ENCODE assay signal across 12 cellular contexts in genomic region chr1:22754106-22754768, GRCh38. TPM values are rescaled to one million over a fixed set of nuclear protein-coding genes. Genes with fewer than 3 reads are reported as not detected.
A peak's percentile ranks its signal among the peaks of the same experiment; 100 is the strongest.
DNase-seq lines count a peak whose midpoint lies in the region; ATAC-seq and TF ChIP-seq lines count a peak whose summit lies in the region.
"Had no signal": no experiment of that assay in that cellular context is flagged by ENCODE, and none has a peak within 500 bp of the region (broad histone marks: within the 10 kb centered on the region; RNA-seq: fewer than 3 reads in every experiment).

No MANE protein-coding gene starts in this region.

- H3K4me3 ChIP-seq in GM06990 (replicated peaks; ENCODE audit: low read depth, low read length), result no peak overlapping the region
- no peak overlapping the region for H3K4me3 ChIP-seq in MG63

- H3K36me3 ChIP-seq in GM06990 (ENCODE audit: control insufficient read depth, insufficient read depth, low read length) (no peaks in the 10 kb centered on the region; the same call in 1 of the 2 replicates), MG63 (no peaks in the 10 kb centered on the region)

- DNase-seq in GM06990 (ENCODE audit: extremely low read depth, insufficient read length) (peak; percentile 67), HT1080 (ENCODE audit: low read depth) (peak; percentile 40), iris pigment epithelial cell (ENCODE audit: low read depth) (peak; percentile 57), MG63 (no peak), SIG-M5 (lab: John Stamatoyannopoulos, UW) (no peak), HPDE6-E6E7 (ENCODE audit: extremely low spot score) (no peak)
- DNase-seq: activated CD4-positive, alpha-beta T cell treated with anti-CD3 and anti-CD28 coated beads for 4 hours; AML-193; naive B cell; NCI-H1694 treated with DMSO at 0.1 percent for 48 hours had no signal

- TF ChIP-seq CTCF in GM06990 (IDR thresholded peaks at IDR 0.05; ENCODE audit: insufficient read depth, low read length, poor library complexity, severe bottlenecking), result no peak

- ATAC-seq in GM19468 (IDR thresholded peaks at IDR 0.05; ENCODE audit: extremely low read depth, unreplicated experiment), result peak; percentile 8
- no peak for ATAC-seq in GM18868 (IDR thresholded peaks at IDR 0.05; ENCODE audit: unreplicated experiment)

- H3K9me3 ChIP-seq in MG63, result no peaks in the 10 kb centered on the region

- H3K27me3 ChIP-seq in GM06990 (replicated peaks; ENCODE audit: control insufficient read depth, insufficient read depth, low read length) (no peaks in the 10 kb centered on the region), MG63 (no peaks in the 10 kb centered on the region)

RNA-seq across cellular contexts. Expression of gene EPHB2, which starts 43.6 kb away (rescaled TPM):
- 74.0 and 90.3 TPM in 2 replicates for total RNA-seq in HT1080 (2014; rRNA removed; shearing (Covaris generic))
- polyA plus RNA-seq in HT1080 (2015; cell fraction: cytosol; rRNA removed), result 45.1 and 52.1 TPM in 2 replicates
- polyA plus RNA-seq in HT1080 (2015; cell fraction: nucleus; rRNA removed), result 58.0 and 60.6 TPM in 2 replicates
- 19.6 TPM in 2 replicates for total RNA-seq in MG63 (2014; rRNA removed; shearing (Covaris generic); ENCODE audit: low replicate concordance)

Comparison
In these comparisons a context has a peak if more than half of its experiments do, and no peak if none do; other contexts are left out.
1. DNase-seq: peak in GM06990 (single experiment), HT1080 (single experiment) and iris pigment epithelial cell (single experiment); none in MG63 (single experiment), SIG-M5 (single experiment) and HPDE6-E6E7 (single experiment).